ENCODE assay signal across 24 cellular contexts in the genomic region with DNA sequence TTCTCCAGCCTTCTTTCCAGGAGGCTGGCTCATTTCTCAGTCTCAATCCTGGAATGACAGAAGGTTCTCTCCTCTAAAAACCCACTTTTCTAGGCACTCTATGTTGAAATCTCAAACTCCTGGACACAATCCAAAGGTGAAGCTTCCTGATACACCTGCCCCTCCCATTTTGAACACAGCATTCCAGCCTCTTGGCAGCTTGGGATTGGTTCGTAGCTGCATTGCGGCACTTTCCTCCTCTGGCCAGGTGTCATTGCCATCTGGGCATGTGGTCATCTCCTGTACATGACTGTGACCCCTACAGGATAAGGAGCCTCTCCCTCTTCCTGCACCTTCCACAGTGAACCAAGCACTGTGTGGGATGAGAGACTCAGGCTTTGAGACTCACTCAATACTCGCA.
"Had no signal": no experiment of that assay in that cellular context is flagged by ENCODE, and none has a peak within 500 bp of the region (broad histone marks: within the 10 kb centered on the region; RNA-seq: fewer than 3 reads in every experiment).

No MANE protein-coding gene starts in this region.

- H3K9me3 Mint-ChIP-seq: activated CD4-positive, alpha-beta memory T cell treated with anti-CD3 and anti-CD28 coated beads for 36 hours; activated CD4-positive, alpha-beta T cell treated with anti-CD3 and anti-CD28 coated beads, Interleukin-2, amount 10 ng/mL, durations not matched to agents 7 days and 5 days; activated naive CD4-positive, alpha-beta T cell treated with anti-CD3 and anti-CD28 coated beads for 36 hours; activated T-helper 17 cell treated with anti-CD3 and anti-CD28 coated beads, Interleukin-2, amount 50 U/mL, for 72 hours; brain had no signal

- H3K4me3 Mint-ChIP-seq: activated CD4-positive, alpha-beta memory T cell treated with anti-CD3 and anti-CD28 coated beads for 36 hours; activated CD4-positive, alpha-beta T cell treated with anti-CD3 and anti-CD28 coated beads, Interleukin-2, amount 10 ng/mL, durations not matched to agents 7 days and 5 days; activated naive CD4-positive, alpha-beta T cell treated with anti-CD3 and anti-CD28 coated beads for 36 hours; activated naive CD8-positive, alpha-beta T cell; activated T-helper 17 cell treated with anti-CD3 and anti-CD28 coated beads, Interleukin-2, amount 50 U/mL, for 72 hours; brain had no signal

- ATAC-seq: activated T-helper 17 cell treated with anti-CD3 and anti-CD28 coated beads, Interleukin-2, amount 50 U/mL, for 72 hours had no signal

- H3K27ac Mint-ChIP-seq: activated CD4-positive, alpha-beta memory T cell treated with anti-CD3 and anti-CD28 coated beads for 36 hours; activated naive CD4-positive, alpha-beta T cell treated with anti-CD3 and anti-CD28 coated beads for 36 hours; activated naive CD8-positive, alpha-beta T cell; activated T-helper 17 cell treated with anti-CD3 and anti-CD28 coated beads, Interleukin-2, amount 50 U/mL, for 72 hours had no signal

- H3K9me3 ChIP-seq: Peyer's patch, SJCRH30, SK-N-SH had no signal

- H3K36me3 ChIP-seq: Peyer's patch, SJCRH30 had no signal

- H3K4me3 ChIP-seq: Peyer's patch, SJCRH30 had no signal

- H3K27ac ChIP-seq: Peyer's patch, RWPE1, SJCRH30, VCaP had no signal

- H3K27me3 Mint-ChIP-seq: activated naive CD8-positive, alpha-beta T cell had no signal

- H3K4me1 Mint-ChIP-seq: activated CD4-positive, alpha-beta T cell treated with anti-CD3 and anti-CD28 coated beads, Interleukin-2, amount 10 ng/mL, durations not matched to agents 7 days and 5 days had no signal

- H3K4me1 ChIP-seq: Peyer's patch, SJCRH30 had no signal

- DNase-seq: activated CD4-positive, alpha-beta memory T cell treated with anti-CD3 and anti-CD28 coated beads for 36 hours; activated CD4-positive, alpha-beta T cell treated with anti-CD3 and anti-CD28 coated beads, Interleukin-2, amount 10 ng/mL, durations not matched to agents 7 days and 5 days; activated CD4-positive, CD25-positive, alpha-beta regulatory T cell; activated gamma-delta T cell; activated naive CD4-positive, alpha-beta T cell treated with anti-CD3 and anti-CD28 coated beads for 36 hours; activated T-cell treated with anti-CD3 and anti-CD28 coated beads for 4 hours; activated T-cell treated with anti-CD3 and anti-CD28 coated beads, Interleukin-2, amount 50 U/mL, for 48 hours; amygdala; MM.1S; NCI-H1105; NCI-H1436; NCI-H1694 treated with DMSO at 0.1 percent for 48 hours; NCI-H2081 treated with DMSO at 0.1 percent for 48 hours; NCI-H446; Right ventricle myocardium superior; SJCRH30; SK-N-SH; T-helper 1 cell had no signal

- H3K36me3 Mint-ChIP-seq: activated CD4-positive, alpha-beta memory T cell treated with anti-CD3 and anti-CD28 coated beads for 36 hours; activated naive CD8-positive, alpha-beta T cell; brain had no signal

- H3K27me3 ChIP-seq: Peyer's patch had no signal
